In genomic region chr13:60645552-60646138, GRCh38 we compare ENCODE assay signal across 14 cellular contexts.
DNase-seq lines count a peak whose midpoint lies in the region; ATAC-seq and TF ChIP-seq lines count a peak whose summit lies in the region.
"Had no signal": no experiment of that assay in that cellular context is flagged by ENCODE, and none has a peak within 500 bp of the region (broad histone marks: within the 10 kb centered on the region; RNA-seq: fewer than 3 reads in every experiment).

No MANE protein-coding gene starts in this region.

- DNase-seq in NB4 (ENCODE audit: low read depth) (peak; percentile 9), kidney glomerular epithelial cell (lab: John Stamatoyannopoulos, UW) (peak; percentile 84), GM19238 (ENCODE audit: insufficient read length, low spot score) (no peak), globus pallidus (ENCODE audit: low spot score) (no peak), D341Med (ENCODE audit: low spot score) (no peak), NCI-H2196 treated with DMSO at 0.1 percent for 48 hours (lab: John Stamatoyannopoulos, UW; ENCODE audit: unreplicated experiment) (no peak)
- DNase-seq: activated naive CD4-positive, alpha-beta T cell treated with anti-CD3 and anti-CD28 coated beads, Interleukin-2, amount 50 U/mL, for 16 hours; endodermal cell; NCI-H187; NCI-H748 treated with DMSO at 0.1 percent for 48 hours had no signal

- TF ChIP-seq CTCF in NB4 (IDR thresholded peaks at IDR 0.05; ENCODE audit: low read depth, low read length): no peak

- peak; percentile 46 for ATAC-seq in GM19395 (IDR thresholded peaks at IDR 0.05; ENCODE audit: unreplicated experiment)
- peak; percentile 51 for ATAC-seq in HG03025 (IDR thresholded peaks at IDR 0.05; ENCODE audit: low FRiP score, unreplicated experiment)
- ATAC-seq: gastroesophageal sphincter had no signal

- TF ChIP-seq POLR2A in NB4 (IDR thresholded peaks at IDR 0.05; ENCODE audit: extremely low read depth, insufficient read length): no peak

- H3K4me3 ChIP-seq in NB4 (ENCODE audit: low read depth, low read length): no peak overlapping the region
- H3K4me3 ChIP-seq: gastroesophageal sphincter, smooth muscle cell had no signal

Comparison
In these comparisons a context has a peak if more than half of its experiments do, and no peak if none do; other contexts are left out.
1. DNase-seq: peak in NB4 (single experiment) and kidney glomerular epithelial cell (single experiment); none in GM19238 (single experiment), globus pallidus (single experiment), D341Med (single experiment) and NCI-H2196 treated with DMSO at 0.1 percent for 48 hours (single experiment).